16 cellular contexts compared by ENCODE assay signal in the genomic region with DNA sequence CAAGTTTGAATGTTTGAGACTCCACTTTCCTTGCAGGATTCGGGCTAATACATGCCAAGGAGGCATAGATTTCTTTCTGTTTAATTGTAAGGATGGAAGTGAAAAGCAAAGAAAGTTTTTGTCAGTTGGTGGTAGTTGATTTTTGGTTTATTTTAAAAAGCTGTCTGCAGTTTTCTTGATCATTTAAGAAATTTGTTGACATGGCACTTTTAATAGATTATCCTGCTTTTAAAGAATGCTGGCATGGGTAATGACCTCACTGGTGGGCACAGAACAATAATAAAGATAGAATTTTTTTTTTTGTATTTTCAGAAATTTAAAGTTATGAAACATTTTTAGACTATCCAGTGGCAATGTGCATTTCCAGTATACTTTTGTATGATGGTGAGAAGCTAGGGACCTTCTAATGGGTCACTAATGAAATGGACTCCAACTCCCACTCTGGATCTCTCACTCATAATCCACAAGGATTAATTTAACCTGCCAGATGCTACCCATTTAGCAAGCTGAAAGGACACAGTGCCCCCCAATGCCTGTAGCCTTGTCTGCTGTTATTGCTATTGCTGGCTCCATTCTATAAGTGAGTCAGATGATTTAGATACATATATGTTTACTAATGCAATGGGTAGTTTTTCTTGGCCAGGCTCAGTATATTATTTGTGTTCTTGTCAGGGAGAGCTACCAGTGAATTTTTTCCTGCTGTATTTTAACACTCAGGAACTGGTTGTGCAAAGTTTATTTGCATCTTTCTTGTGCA.
A peak's percentile ranks its signal among the peaks of the same experiment; 100 is the strongest.
DNase-seq lines count a peak whose midpoint lies in the region; ATAC-seq and TF ChIP-seq lines count a peak whose summit lies in the region.
"Had no signal": no experiment of that assay in that cellular context is flagged by ENCODE, and none has a peak within 500 bp of the region (broad histone marks: within the 10 kb centered on the region; RNA-seq: fewer than 3 reads in every experiment).

No MANE protein-coding gene starts in this region.

- peak overlapping the region; percentile 78 for H3K27ac Mint-ChIP-seq in activated CD4-positive, alpha-beta T cell treated with anti-CD3 and anti-CD28 coated beads for 36 hours
- H3K27ac Mint-ChIP-seq in activated naive CD8-positive, alpha-beta T cell, result peak overlapping the region; percentile 62
- peak overlapping the region; percentile 81 for H3K27ac Mint-ChIP-seq in osteocyte (ENCODE audit: unreplicated experiment)

- H3K9me2 ChIP-seq in HCT116 (ENCODE audit: insufficient read depth), result no peaks in the 10 kb centered on the region

- H3K4me3 Mint-ChIP-seq in activated CD4-positive, alpha-beta T cell treated with anti-CD3 and anti-CD28 coated beads for 36 hours, result peak overlapping the region; percentile 54
- H3K4me3 Mint-ChIP-seq in activated naive CD8-positive, alpha-beta T cell, result peak overlapping the region; percentile 46
- peak overlapping the region; percentile 44 for H3K4me3 Mint-ChIP-seq in osteocyte (ENCODE audit: unreplicated experiment)

- peaks cover 94 to 99% of the 10 kb centered on the region in 2 experiments for H3K4me1 ChIP-seq in HCT116 (ENCODE audit: control insufficient read depth in 1 of 2, insufficient read depth in 2 of 2, low read length in 2 of 2)

- peak overlapping the region; percentile 63 for H3K4me2 ChIP-seq in HCT116 (ENCODE audit: low read length)

- H3K9ac ChIP-seq in HCT116 (ENCODE audit: low read length), result peak overlapping the region; percentile 61

- ATAC-seq in activated CD4-positive, alpha-beta T cell treated with anti-CD3 and anti-CD28 coated beads for 36 hours, result no peak
- no peak for ATAC-seq in HCT116
- ATAC-seq: left lobe of liver had no signal

- peaks cover 80% of the 10 kb centered on the region for H3K4me1 Mint-ChIP-seq in activated CD4-positive, alpha-beta T cell treated with anti-CD3 and anti-CD28 coated beads for 36 hours
- H3K4me1 Mint-ChIP-seq in activated naive CD8-positive, alpha-beta T cell (ENCODE audit: low read depth), result peaks cover 87% of the 10 kb centered on the region
- peaks cover 61% of the 10 kb centered on the region for H3K4me1 Mint-ChIP-seq in osteocyte (ENCODE audit: unreplicated experiment)

- no peaks in the 10 kb centered on the region for H3K9me3 Mint-ChIP-seq in activated CD4-positive, alpha-beta T cell treated with anti-CD3 and anti-CD28 coated beads for 36 hours (ENCODE audit: low read depth)
- no peaks in the 10 kb centered on the region for H3K9me3 Mint-ChIP-seq in activated naive CD8-positive, alpha-beta T cell (ENCODE audit: low read depth)
- H3K9me3 Mint-ChIP-seq in osteocyte (ENCODE audit: unreplicated experiment), result no peaks in the 10 kb centered on the region

- CTCF ChIA-PET in activated CD4-positive, alpha-beta T cell treated with anti-CD3 and anti-CD28 coated beads for 36 hours (lab: Charles Lee), result interaction anchor here (0.6 to 7.0 kb wide), 13 partner anchors 8 to 451 kb away, joined by 3 to 30 read pairs (median 5); no protein-coding TSS in a partner anchor
- CTCF ChIA-PET in HCT116 (lab: Charles Lee), result interaction anchor here (1.3 to 2.0 kb wide), 2 partner anchors 92 to 93 kb away, joined by 3 to 8 read pairs; no protein-coding TSS in a partner anchor

- intact Hi-C loops in activated CD4-positive, alpha-beta T cell treated with anti-CD3 and anti-CD28 coated beads for 36 hours (cut with DNase I, micrococcal nuclease), result loop anchor here in 1 of 2 experiments (10.0 kb wide), 1 partner anchor 1279 kb away; no protein-coding TSS in a partner anchor
- intact Hi-C loops in HCT116 (cut with micrococcal nuclease), result no loop called here

- H4K20me1 ChIP-seq in HCT116 (ENCODE audit: insufficient read depth), result no peaks in the 10 kb centered on the region

- TF ChIP-seq CTCF in HCT116 (IDR thresholded peaks at IDR 0.05 in 2 of 3, conservative IDR thresholded peaks at IDR 0.05 in 1 of 3; ENCODE audit: borderline replicate concordance in 1 of 3, insufficient read depth in 1 of 3, low read depth in 2 of 3, low read length in 2 of 3) (peak; percentile 7 to 16 (median 12); a peak in 1 of 6 replicates), osteocyte (IDR thresholded peaks at IDR 0.05) (peak; percentile 14)

- H3K36me3 Mint-ChIP-seq in activated CD4-positive, alpha-beta T cell treated with anti-CD3 and anti-CD28 coated beads for 36 hours (ENCODE audit: low read depth), result peaks cover 42% of the 10 kb centered on the region
- peaks cover 14% of the 10 kb centered on the region for H3K36me3 Mint-ChIP-seq in activated naive CD8-positive, alpha-beta T cell
- H3K36me3 Mint-ChIP-seq in osteocyte (ENCODE audit: unreplicated experiment), result peaks cover 19% of the 10 kb centered on the region

- POLR2A ChIA-PET in activated CD4-positive, alpha-beta T cell treated with anti-CD3 and anti-CD28 coated beads for 36 hours (lab: Charles Lee), result no interaction called here
- POLR2A ChIA-PET in HCT116 (lab: Charles Lee), result interaction anchor here (1.9 to 2.8 kb wide), 4 partner anchors 12 to 69 kb away, joined by 4 to 22 read pairs (median 12); no protein-coding TSS in a partner anchor

- RAD21 ChIA-PET in HCT116 (lab: Charles Lee; ENCODE audit: low non-redundant PET in 1 of 2, low total read pairs in 2 of 2, uncharacterized antibody in 2 of 2, unreplicated experiment in 2 of 2), result interaction anchor here in 1 of 2 experiments (1.4 kb wide), 1 partner anchor 11 kb away, joined by 4 read pairs; no protein-coding TSS in a partner anchor

- H3K36me3 ChIP-seq in HCT116 (ENCODE audit: control insufficient read depth in 1 of 2, insufficient read depth in 2 of 2, low read length in 2 of 2), result no peaks in the 10 kb centered on the region
- H3K36me3 ChIP-seq: cardiac muscle cell, SJSA1, tibial artery had no signal

- H3K27me3 Mint-ChIP-seq in activated CD4-positive, alpha-beta T cell treated with anti-CD3 and anti-CD28 coated beads for 36 hours, result no peaks in the 10 kb centered on the region
- H3K27me3 Mint-ChIP-seq in activated naive CD8-positive, alpha-beta T cell, result no peaks in the 10 kb centered on the region
- H3K27me3 Mint-ChIP-seq in osteocyte (ENCODE audit: unreplicated experiment), result no peaks in the 10 kb centered on the region

- peak; percentile 59 for TF ChIP-seq RAD21 in HCT116 (IDR thresholded peaks at IDR 0.05; ENCODE audit: low read depth)

- peaks cover 100% of the 10 kb centered on the region for H3K79me2 ChIP-seq in HCT116 (ENCODE audit: insufficient read depth, low read length)

- no peak overlapping the region for H2AFZ ChIP-seq in HCT116 (ENCODE audit: low read depth, low read length, poor library complexity, severe bottlenecking)

- peak overlapping the region; percentile 96 for H3K27ac ChIP-seq in HCT116 (ENCODE audit: low read depth, low read length)
- H3K27ac ChIP-seq: cardiac muscle cell, SJSA1 had no signal

- no peaks in the 10 kb centered on the region for H3K9me3 ChIP-seq in HCT116 (ENCODE audit: control insufficient read depth in 1 of 2, insufficient read depth in 1 of 2, low read depth in 1 of 2, low read length in 2 of 2)
- H3K9me3 ChIP-seq: SJSA1, tibial artery had no signal

- H3K27me3 ChIP-seq in HCT116 (ENCODE audit: insufficient read depth, low read length), result no peaks in the 10 kb centered on the region
- H3K27me3 ChIP-seq: cardiac muscle cell, SJSA1, tibial artery had no signal

- no peak overlapping the region for H3K4me3 ChIP-seq in HCT116 (replicated peaks in 1 of 2; ENCODE audit: low read depth in 1 of 2, low read length in 2 of 2)
- H3K4me3 ChIP-seq: cardiac muscle cell, SJSA1, tibial artery had no signal

- no peak for TF ChIP-seq POLR2A in HCT116 (IDR thresholded peaks at IDR 0.05; ENCODE audit: borderline replicate concordance, extremely low read depth, insufficient read depth, insufficient read length)

- no TSS peak for BruUV-seq in HCT116 (replicated peaks; lab: Mats Ljungman, UMichigan)

- no peak for DNase-seq in activated CD4-positive, alpha-beta T cell treated with anti-CD3 and anti-CD28 coated beads for 36 hours
- DNase-seq in activated CD4-positive, alpha-beta T cell treated with anti-CD3 and anti-CD28 coated beads for 4 hours, result no peak
- DNase-seq in HCT116 (ENCODE audit: low read depth, low spot score) (no peak), osteocyte (ENCODE audit: extremely low spot score, unreplicated experiment) (no peak), HT-29 (ENCODE audit: low spot score) (no peak), NCI-H69 (lab: John Stamatoyannopoulos, UW) (no peak), A172 (ENCODE audit: low spot score) (no peak)
- DNase-seq: activated CD4-positive, CD25-positive, alpha-beta regulatory T cell; activated effector memory CD4-positive, alpha-beta T cell treated with Interleukin-2 at 50 U/mL for 16 hours; NCI-H2029; NK-92 treated with Interleukin-12 subunit alpha and Interleukin-12 subunit beta, amount 100 ng/mL, for 24 hours; tibial artery had no signal

TF ChIP-seq in HCT116, 20 proteins besides CTCF, POLR2A, EP300 and RAD21:
- TF ChIP-seq POLR2AphosphoS5 (IDR thresholded peaks at IDR 0.05; ENCODE audit: low read depth, low read length) (0 out of 2 replicates have a peak, but pooled peaks have one; percentile 19), YY1 (IDR thresholded peaks at IDR 0.05; ENCODE audit: extremely low read depth, insufficient replicate concordance, low read depth, low read length) (no peak)
TF ChIP-seq in HCT116: peak in this region for 1.
